1 cellular context compared by ENCODE assay signal in genomic region chr4:16573181-16573580, GRCh38.
TF ChIP-seq lines count a peak whose summit lies in the region.

No MANE protein-coding gene starts in this region.

TF ChIP-seq in GM23338, 12 proteins besides CTCF, POLR2A, EP300 and RAD21 (continued from another document):
- TF ChIP-seq, protein P1, sequence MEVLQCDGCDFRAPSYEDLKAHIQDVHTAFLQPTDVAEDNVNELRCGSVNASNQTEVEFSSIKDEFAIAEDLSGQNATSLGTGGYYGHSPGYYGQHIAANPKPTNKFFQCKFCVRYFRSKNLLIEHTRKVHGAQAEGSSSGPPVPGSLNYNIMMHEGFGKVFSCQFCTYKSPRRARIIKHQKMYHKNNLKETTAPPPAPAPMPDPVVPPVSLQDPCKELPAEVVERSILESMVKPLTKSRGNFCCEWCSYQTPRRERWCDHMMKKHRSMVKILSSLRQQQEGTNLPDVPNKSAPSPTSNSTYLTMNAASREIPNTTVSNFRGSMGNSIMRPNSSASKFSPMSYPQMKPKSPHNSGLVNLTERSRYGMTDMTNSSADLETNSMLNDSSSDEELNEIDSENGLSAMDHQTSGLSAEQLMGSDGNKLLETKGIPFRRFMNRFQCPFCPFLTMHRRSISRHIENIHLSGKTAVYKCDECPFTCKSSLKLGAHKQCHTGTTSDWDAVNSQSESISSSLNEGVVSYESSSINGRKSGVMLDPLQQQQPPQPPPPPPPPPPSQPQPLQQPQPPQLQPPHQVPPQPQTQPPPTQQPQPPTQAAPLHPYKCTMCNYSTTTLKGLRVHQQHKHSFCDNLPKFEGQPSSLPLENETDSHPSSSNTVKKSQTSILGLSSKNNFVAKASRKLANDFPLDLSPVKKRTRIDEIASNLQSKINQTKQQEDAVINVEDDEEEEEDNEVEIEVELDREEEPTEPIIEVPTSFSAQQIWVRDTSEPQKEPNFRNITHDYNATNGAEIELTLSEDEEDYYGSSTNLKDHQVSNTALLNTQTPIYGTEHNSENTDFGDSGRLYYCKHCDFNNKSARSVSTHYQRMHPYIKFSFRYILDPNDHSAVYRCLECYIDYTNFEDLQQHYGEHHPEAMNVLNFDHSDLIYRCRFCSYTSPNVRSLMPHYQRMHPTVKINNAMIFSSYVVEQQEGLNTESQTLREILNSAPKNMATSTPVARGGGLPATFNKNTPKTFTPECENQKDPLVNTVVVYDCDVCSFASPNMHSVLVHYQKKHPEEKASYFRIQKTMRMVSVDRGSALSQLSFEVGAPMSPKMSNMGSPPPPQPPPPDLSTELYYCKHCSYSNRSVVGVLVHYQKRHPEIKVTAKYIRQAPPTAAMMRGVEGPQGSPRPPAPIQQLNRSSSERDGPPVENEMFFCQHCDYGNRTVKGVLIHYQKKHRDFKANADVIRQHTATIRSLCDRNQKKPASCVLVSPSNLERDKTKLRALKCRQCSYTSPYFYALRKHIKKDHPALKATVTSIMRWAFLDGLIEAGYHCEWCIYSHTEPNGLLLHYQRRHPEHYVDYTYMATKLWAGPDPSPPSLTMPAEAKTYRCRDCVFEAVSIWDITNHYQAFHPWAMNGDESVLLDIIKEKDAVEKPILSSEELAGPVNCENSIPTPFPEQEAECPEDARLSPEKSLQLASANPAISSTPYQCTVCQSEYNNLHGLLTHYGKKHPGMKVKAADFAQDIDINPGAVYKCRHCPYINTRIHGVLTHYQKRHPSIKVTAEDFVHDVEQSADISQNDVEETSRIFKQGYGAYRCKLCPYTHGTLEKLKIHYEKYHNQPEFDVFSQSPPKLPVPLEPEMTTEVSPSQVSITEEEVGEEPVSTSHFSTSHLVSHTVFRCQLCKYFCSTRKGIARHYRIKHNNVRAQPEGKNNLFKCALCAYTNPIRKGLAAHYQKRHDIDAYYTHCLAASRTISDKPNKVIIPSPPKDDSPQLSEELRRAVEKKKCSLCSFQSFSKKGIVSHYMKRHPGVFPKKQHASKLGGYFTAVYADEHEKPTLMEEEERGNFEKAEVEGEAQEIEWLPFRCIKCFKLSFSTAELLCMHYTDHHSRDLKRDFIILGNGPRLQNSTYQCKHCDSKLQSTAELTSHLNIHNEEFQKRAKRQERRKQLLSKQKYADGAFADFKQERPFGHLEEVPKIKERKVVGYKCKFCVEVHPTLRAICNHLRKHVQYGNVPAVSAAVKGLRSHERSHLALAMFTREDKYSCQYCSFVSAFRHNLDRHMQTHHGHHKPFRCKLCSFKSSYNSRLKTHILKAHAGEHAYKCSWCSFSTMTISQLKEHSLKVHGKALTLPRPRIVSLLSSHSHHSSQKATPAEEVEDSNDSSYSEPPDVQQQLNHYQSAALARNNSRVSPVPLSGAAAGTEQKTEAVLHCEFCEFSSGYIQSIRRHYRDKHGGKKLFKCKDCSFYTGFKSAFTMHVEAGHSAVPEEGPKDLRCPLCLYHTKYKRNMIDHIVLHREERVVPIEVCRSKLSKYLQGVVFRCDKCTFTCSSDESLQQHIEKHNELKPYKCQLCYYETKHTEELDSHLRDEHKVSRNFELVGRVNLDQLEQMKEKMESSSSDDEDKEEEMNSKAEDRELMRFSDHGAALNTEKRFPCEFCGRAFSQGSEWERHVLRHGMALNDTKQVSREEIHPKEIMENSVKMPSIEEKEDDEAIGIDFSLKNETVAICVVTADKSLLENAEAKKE (CRISPR knock-in tag; IDR thresholded peaks at IDR 0.05) = no peak
- no peak for TF ChIP-seq ZNF331 (CRISPR knock-in tag; IDR thresholded peaks at IDR 0.05; ENCODE audit: low read depth)
- TF ChIP-seq EZH2 (IDR thresholded peaks at IDR 0.05; ENCODE audit: low read depth, unreplicated experiment) = no peak
- no peak for TF ChIP-seq JUNB (IDR thresholded peaks at IDR 0.05; ENCODE audit: unreplicated experiment)
- TF ChIP-seq, protein P2, sequence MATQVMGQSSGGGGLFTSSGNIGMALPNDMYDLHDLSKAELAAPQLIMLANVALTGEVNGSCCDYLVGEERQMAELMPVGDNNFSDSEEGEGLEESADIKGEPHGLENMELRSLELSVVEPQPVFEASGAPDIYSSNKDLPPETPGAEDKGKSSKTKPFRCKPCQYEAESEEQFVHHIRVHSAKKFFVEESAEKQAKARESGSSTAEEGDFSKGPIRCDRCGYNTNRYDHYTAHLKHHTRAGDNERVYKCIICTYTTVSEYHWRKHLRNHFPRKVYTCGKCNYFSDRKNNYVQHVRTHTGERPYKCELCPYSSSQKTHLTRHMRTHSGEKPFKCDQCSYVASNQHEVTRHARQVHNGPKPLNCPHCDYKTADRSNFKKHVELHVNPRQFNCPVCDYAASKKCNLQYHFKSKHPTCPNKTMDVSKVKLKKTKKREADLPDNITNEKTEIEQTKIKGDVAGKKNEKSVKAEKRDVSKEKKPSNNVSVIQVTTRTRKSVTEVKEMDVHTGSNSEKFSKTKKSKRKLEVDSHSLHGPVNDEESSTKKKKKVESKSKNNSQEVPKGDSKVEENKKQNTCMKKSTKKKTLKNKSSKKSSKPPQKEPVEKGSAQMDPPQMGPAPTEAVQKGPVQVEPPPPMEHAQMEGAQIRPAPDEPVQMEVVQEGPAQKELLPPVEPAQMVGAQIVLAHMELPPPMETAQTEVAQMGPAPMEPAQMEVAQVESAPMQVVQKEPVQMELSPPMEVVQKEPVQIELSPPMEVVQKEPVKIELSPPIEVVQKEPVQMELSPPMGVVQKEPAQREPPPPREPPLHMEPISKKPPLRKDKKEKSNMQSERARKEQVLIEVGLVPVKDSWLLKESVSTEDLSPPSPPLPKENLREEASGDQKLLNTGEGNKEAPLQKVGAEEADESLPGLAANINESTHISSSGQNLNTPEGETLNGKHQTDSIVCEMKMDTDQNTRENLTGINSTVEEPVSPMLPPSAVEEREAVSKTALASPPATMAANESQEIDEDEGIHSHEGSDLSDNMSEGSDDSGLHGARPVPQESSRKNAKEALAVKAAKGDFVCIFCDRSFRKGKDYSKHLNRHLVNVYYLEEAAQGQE (IDR thresholded peaks at IDR 0.05; ENCODE audit: unreplicated experiment) = no peak
